8 cellular contexts compared by ENCODE assay signal in the genomic region with DNA sequence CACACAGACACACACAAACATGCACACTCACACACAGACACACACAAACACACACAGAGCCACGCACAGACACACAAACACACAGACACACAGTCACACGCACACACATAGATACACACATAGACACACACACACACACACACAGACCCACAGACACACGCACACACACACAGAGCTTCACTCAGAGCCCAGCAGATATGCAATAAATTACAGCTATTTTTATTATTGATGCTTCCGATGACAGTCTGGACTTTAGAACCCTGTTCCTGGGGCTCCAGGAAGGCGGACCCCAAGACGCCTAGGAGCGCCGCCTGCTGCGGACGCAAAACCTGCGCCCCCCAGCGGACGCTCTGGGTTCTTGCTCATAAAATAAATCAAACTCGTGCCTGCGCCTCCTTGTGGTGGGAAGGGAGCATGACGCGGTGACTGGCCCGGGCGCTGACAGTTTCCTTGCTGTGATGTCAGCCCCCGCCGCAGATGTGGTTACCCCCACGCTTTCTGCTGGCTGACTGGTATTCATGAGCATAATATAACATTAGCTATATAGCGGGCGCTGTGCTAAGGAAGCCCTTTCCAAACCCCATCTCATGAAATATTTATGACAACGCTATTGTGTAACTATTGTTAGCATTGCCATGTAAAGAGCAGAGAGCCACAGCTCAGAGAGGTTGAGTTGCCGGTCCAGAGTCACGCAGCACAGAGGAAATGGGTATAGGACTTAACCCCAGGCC.
A peak's percentile ranks its signal among the peaks of the same experiment; 100 is the strongest.
DNase-seq lines count a peak whose midpoint lies in the region; ATAC-seq and TF ChIP-seq lines count a peak whose summit lies in the region.

No MANE protein-coding gene starts in this region.

- intact Hi-C loops in MCF 10A (cut with micrococcal nuclease) = loop anchor here (1.0 to 2.0 kb wide), 2 partner anchors 168 to 260 kb away; no protein-coding TSS in a partner anchor

- no peak overlapping the region for H3K27ac ChIP-seq in 22Rv1
- no peak overlapping the region for H3K27ac ChIP-seq in WERI-Rb-1

- H3K27ac Mint-ChIP-seq in MCF 10A (ENCODE audit: low read depth, unreplicated experiment) = no peak overlapping the region

- no peaks in the 10 kb centered on the region for H3K9me3 ChIP-seq in WERI-Rb-1 (ENCODE audit: severe bottlenecking)

- CTCF ChIA-PET in MCF 10A (lab: Yijun Ruan, JAX) = interaction anchor here (0.6 to 5.6 kb wide), 93 partner anchors 10 to 1687 kb away, joined by 3 to 167 read pairs (median 5); a partner anchor contains a TSS

- ATAC-seq in GM18508 (IDR thresholded peaks at IDR 0.05; ENCODE audit: insufficient read depth, unreplicated experiment) (peak; percentile 38), HG03108 (IDR thresholded peaks at IDR 0.05; ENCODE audit: unreplicated experiment) (peak; percentile 27)

- DNase-seq in NCI-H2196 (lab: John Stamatoyannopoulos, UW; ENCODE audit: unreplicated experiment) (peak; percentile 66), WERI-Rb-1 (peak; percentile 91), MCF 10A (ENCODE audit: unreplicated experiment) (peak; percentile 81), islet precursor cell (peak; percentile 90)
- peak; percentile 92 to 93 for DNase-seq in stimulated activated CD4-positive, alpha-beta T cell treated with anti-CD3 and anti-CD28 coated beads, Interleukin-1b, Interleukin-23, amount 100 ng/mL, for 1 hour (ENCODE audit: low read depth in 2 of 2)

- no TSS peak for BruUV-seq in MCF 10A (replicated peaks; lab: Mats Ljungman, UMichigan)

- H3K36me3 ChIP-seq in WERI-Rb-1 = no peaks in the 10 kb centered on the region

- H3K27me3 ChIP-seq in WERI-Rb-1 (ENCODE audit: insufficient read depth, low read depth, severe bottlenecking) = peaks cover 4% of the 10 kb centered on the region

- H3K4me3 ChIP-seq in WERI-Rb-1 (ENCODE audit: low read depth, low read length) = peak overlapping the region; percentile 25

- H3K36me3 Mint-ChIP-seq in MCF 10A (ENCODE audit: insufficient read depth, unreplicated experiment) = peaks cover 6% of the 10 kb centered on the region

- peaks cover 18% of the 10 kb centered on the region for H3K4me1 Mint-ChIP-seq in MCF 10A (ENCODE audit: insufficient read depth, unreplicated experiment)

- POLR2A ChIA-PET in MCF 10A (lab: Yijun Ruan, JAX) = interaction anchor here (0.6 to 2.1 kb wide), 6 partner anchors 12 to 803 kb away, joined by 3 to 10 read pairs (median 3); no protein-coding TSS in a partner anchor

- H3K4me3 Mint-ChIP-seq in MCF 10A (ENCODE audit: unreplicated experiment) = peak overlapping the region; percentile 70

- TF ChIP-seq CTCF in 22Rv1 (IDR thresholded peaks at IDR 0.05) (peak; percentile 100), WERI-Rb-1 (IDR thresholded peaks at IDR 0.05; ENCODE audit: low read depth, low read length) (peak; percentile 99), MCF 10A (IDR thresholded peaks at IDR 0.05; ENCODE audit: unreplicated experiment) (peak; percentile 100)

- H3K27me3 Mint-ChIP-seq in MCF 10A (ENCODE audit: insufficient read depth, unreplicated experiment) = peaks cover 19% of the 10 kb centered on the region

- H3K9me3 Mint-ChIP-seq in MCF 10A (ENCODE audit: unreplicated experiment) = no peaks in the 10 kb centered on the region
